Comparison of ENCODE assay signal across 13 cellular contexts in genomic region chr18:8707946-8708345, GRCh38. TPM values are rescaled to one million over a fixed set of nuclear protein-coding genes. Genes with fewer than 3 reads are reported as not detected.
DNase-seq lines count a peak whose midpoint lies in the region; TF ChIP-seq lines count a peak whose summit lies in the region.
"Had no signal": no experiment of that assay in that cellular context is flagged by ENCODE, and none has a peak within 500 bp of the region (broad histone marks: within the 10 kb centered on the region; RNA-seq: fewer than 3 reads in every experiment).

No MANE protein-coding gene starts in this region.

- peaks cover 12% of the 10 kb centered on the region for H3K36me3 Mint-ChIP-seq in Caco-2 (ENCODE audit: insufficient read depth, unreplicated experiment)

- POLR2A ChIA-PET in Caco-2 (lab: Charles Lee): no interaction called here
- POLR2A ChIA-PET in PC-9 (lab: Charles Lee; ENCODE audit: unreplicated experiment): no interaction called here
- POLR2A ChIA-PET in A673 (lab: Charles Lee; ENCODE audit: low non-redundant PET): no interaction called here

- peaks cover 2% of the 10 kb centered on the region for H3K27me3 Mint-ChIP-seq in Caco-2 (ENCODE audit: insufficient read depth, unreplicated experiment)

- H3K36me3 ChIP-seq in Caco-2 (ENCODE audit: control insufficient read depth, insufficient read depth, low read length) (no peaks in the 10 kb centered on the region), PC-9 (ENCODE audit: low read depth) (no peaks in the 10 kb centered on the region), A673 (ENCODE audit: insufficient read depth, low read length, poor library complexity, severe bottlenecking) (no peaks in the 10 kb centered on the region)
- H3K36me3 ChIP-seq: left ventricle myocardium inferior, upper lobe of left lung had no signal

- no peaks in the 10 kb centered on the region for H3K9me3 Mint-ChIP-seq in Caco-2 (ENCODE audit: unreplicated experiment)

- H3K27me3 ChIP-seq in Caco-2 (replicated peaks; ENCODE audit: control insufficient read depth, insufficient read depth, low read length) (no peaks in the 10 kb centered on the region), PC-9 (ENCODE audit: insufficient read depth, low read depth) (no peaks in the 10 kb centered on the region), A673 (replicated peaks; ENCODE audit: insufficient read depth, low read depth, low read length, poor library complexity) (peaks cover 11% of the 10 kb centered on the region)

- H3K79me2 ChIP-seq in PC-9 (ENCODE audit: low read depth): 0 out of 2 replicates have a peak, but pooled peaks cover 10% of the 10 kb centered on the region

- BruUV-seq in Caco-2 (replicated peaks; lab: Mats Ljungman, UMichigan): TSS peak; percentile 28
- no TSS peak for BruUV-seq in PC-9 (replicated peaks; lab: Mats Ljungman, UMichigan)
- no TSS peak for BruUV-seq in A673 (replicated peaks; lab: Mats Ljungman, UMichigan)

- H3K4me3 ChIP-seq in Caco-2 (ENCODE audit: low read depth, low read length) (no peak overlapping the region), PC-9 (no peak overlapping the region), foreskin fibroblast (ENCODE audit: low read depth in 1 of 2, low read length in 2 of 2) (peak overlapping the region; percentile 94 to 97), retinal pigment epithelial cell (ENCODE audit: low read length) (peak overlapping the region; percentile 69), A673 (ENCODE audit: low read depth, low read length, poor library complexity, severe bottlenecking) (no peak overlapping the region)

- H3K4me1 ChIP-seq in Caco-2 (peaks cover 17% of the 10 kb centered on the region), PC-9 (replicated peaks; ENCODE audit: insufficient read depth) (peaks cover 21% of the 10 kb centered on the region), A673 (ENCODE audit: insufficient read depth, low read length, poor library complexity, severe bottlenecking) (peaks cover 4% of the 10 kb centered on the region)

- no peaks in the 10 kb centered on the region for H3K9me3 ChIP-seq in Caco-2
- H3K9me3 ChIP-seq in PC-9 (ENCODE audit: insufficient read depth, low read depth): no peaks in the 10 kb centered on the region
- no peaks in the 10 kb centered on the region for H3K9me3 ChIP-seq in A673 (ENCODE audit: low read depth, low read length, poor library complexity, severe bottlenecking)
- H3K9me3 ChIP-seq: left ventricle myocardium inferior, upper lobe of left lung had no signal

- intact Hi-C loops in Caco-2 (cut with micrococcal nuclease; ENCODE audit: unreplicated experiment) (loop anchor here (5.0 to 10.0 kb wide), 2 partner anchors 94 to 187 kb away; no protein-coding TSS in a partner anchor), PC-9 (cut with micrococcal nuclease; ENCODE audit: unreplicated experiment) (loop anchor here (1.0 to 5.0 kb wide), 4 partner anchors 23 to 229 kb away; no protein-coding TSS in a partner anchor), A673 (cut with micrococcal nuclease; ENCODE audit: unreplicated experiment) (no loop called here)

- CTCF ChIA-PET in Caco-2 (lab: Charles Lee) (interaction anchor here (1.1 to 2.6 kb wide), 4 partner anchors 11 to 280 kb away, joined by 3 to 18 read pairs (median 10); no protein-coding TSS in a partner anchor), PC-9 (lab: Charles Lee) (no interaction called here), A673 (lab: Charles Lee) (no interaction called here)

- DNase-seq in Caco-2 (no peak), PC-9 (no peak), foreskin fibroblast (no peak), retinal pigment epithelial cell (ENCODE audit: low read depth) (no peak), NCI-H748 (lab: John Stamatoyannopoulos, UW; ENCODE audit: unreplicated experiment) (no peak), A673 (ENCODE audit: low spot score) (no peak), substantia nigra (lab: John Stamatoyannopoulos, UW) (no peak)
- no peak for DNase-seq in stimulated activated CD4-positive, alpha-beta T cell treated with anti-CD3 and anti-CD28 coated beads, Interleukin-4, amount 100 ng/mL, for 1 hour
- DNase-seq: activated effector memory CD4-positive, alpha-beta T cell treated with Interleukin-2 at 50 U/mL for 16 hours; effector CD8-positive, alpha-beta T cell; left ventricle myocardium inferior; NCI-H524 treated with DMSO at 0.1 percent for 48 hours; upper lobe of left lung had no signal

- no peak overlapping the region for H3K27ac Mint-ChIP-seq in Caco-2 (ENCODE audit: unreplicated experiment)

- H3F3A ChIP-seq in PC-9 (ENCODE audit: insufficient read depth, low read depth): peaks cover 18% of the 10 kb centered on the region; the same call in 1 of the 2 replicates

- H3K27ac ChIP-seq in PC-9: no peak overlapping the region
- H3K27ac ChIP-seq in A673 (ENCODE audit: low read depth, low read length, poor library complexity, severe bottlenecking): no peak overlapping the region
- no peak overlapping the region for H3K27ac ChIP-seq in substantia nigra (ENCODE audit: low read depth, low read length, poor library complexity, severe bottlenecking)
- H3K27ac ChIP-seq: left ventricle myocardium inferior, upper lobe of left lung had no signal

- H4K20me1 ChIP-seq in PC-9 (ENCODE audit: insufficient read depth): no peaks in the 10 kb centered on the region

- H3K9me2 ChIP-seq in PC-9 (ENCODE audit: insufficient read depth): no peaks in the 10 kb centered on the region

- TF ChIP-seq CTCF in Caco-2 (IDR thresholded peaks at IDR 0.05; ENCODE audit: insufficient read depth in 1 of 2, low read depth in 1 of 2, low read length in 1 of 2, severe bottlenecking in 1 of 2, unreplicated experiment in 1 of 2): no peak
- TF ChIP-seq CTCF in PC-9 (conservative IDR thresholded peaks at IDR 0.05): no peak
- no peak for TF ChIP-seq CTCF in foreskin fibroblast (IDR thresholded peaks at IDR 0.05; ENCODE audit: low read depth, low read length)
- TF ChIP-seq CTCF in retinal pigment epithelial cell (conservative IDR thresholded peaks at IDR 0.05; ENCODE audit: low read depth, low read length): no peak
- TF ChIP-seq CTCF in A673 (conservative IDR thresholded peaks at IDR 0.05; ENCODE audit: low read depth, low read length): no peak

- peak overlapping the region; percentile 97 for H3K4me2 ChIP-seq in PC-9

- H3K4me1 Mint-ChIP-seq in Caco-2 (ENCODE audit: low read depth, unreplicated experiment): peaks cover 16% of the 10 kb centered on the region

- no peak overlapping the region for H2AFZ ChIP-seq in PC-9

- peak overlapping the region; percentile 88 for H3K4me3 Mint-ChIP-seq in Caco-2 (ENCODE audit: unreplicated experiment)

RNA-seq across cellular contexts. Expression of gene MTCL1, which starts 2.6 kb away (rescaled TPM):
- total RNA-seq in Caco-2 (2022) (26.4 and 28.3 TPM in 2 replicates), PC-9 (2021) (29.6 and 30.0 TPM in 2 replicates), A673 (2021) (8.9 and 11.2 TPM in 2 replicates)

Comparison
In these comparisons a context has a peak if more than half of its experiments do, and no peak if none do; other contexts are left out.
1. H3K4me3 ChIP-seq: peak in foreskin fibroblast (2 of 2) and retinal pigment epithelial cell (single experiment); none in Caco-2 (single experiment), PC-9 (single experiment) and A673 (single experiment).